18 cellular contexts compared by ENCODE assay signal in genomic region chr3:55724851-55725250, GRCh38.
DNase-seq lines count a peak whose midpoint lies in the region; ATAC-seq and TF ChIP-seq lines count a peak whose summit lies in the region.
"Had no signal": no experiment of that assay in that cellular context is flagged by ENCODE, and none has a peak within 500 bp of the region (broad histone marks: within the 10 kb centered on the region; RNA-seq: fewer than 3 reads in every experiment).

No MANE protein-coding gene starts in this region.

- no peak overlapping the region for H3K27ac Mint-ChIP-seq in activated B cell treated with CpG ODN at 0.5 μM for 24 hours
- no peak overlapping the region for H3K27ac Mint-ChIP-seq in activated naive CD4-positive, alpha-beta T cell treated with anti-CD3 and anti-CD28 coated beads for 36 hours
- H3K27ac Mint-ChIP-seq in CD8-positive, alpha-beta T cell: no peak overlapping the region
- H3K27ac Mint-ChIP-seq: natural killer cell treated with Interleukin-12 subunit alpha and Interleukin-12 subunit beta and Interleukin-15 and Interleukin-18, amount 100 ng/mL, for 72 hours; T-helper 1 cell treated with Interleukin-12 subunit alpha and Interleukin-12 subunit beta and Interleukin-4 antibody, amounts not matched to agents 30 μg/mL and 1 μg/mL, for 36 hours had no signal

- POLR2A ChIA-PET in activated B cell treated with CpG ODN at 0.5 μM for 24 hours (lab: Charles Lee): no interaction called here
- POLR2A ChIA-PET in CD8-positive, alpha-beta T cell (lab: Charles Lee): no interaction called here

- H3K9me3 ChIP-seq in CD8-positive, alpha-beta T cell (ENCODE audit: low read length): no peaks in the 10 kb centered on the region
- H3K9me3 ChIP-seq: heart right ventricle, MG63 had no signal

- no peaks in the 10 kb centered on the region for H3K27me3 Mint-ChIP-seq in activated B cell treated with CpG ODN at 0.5 μM for 24 hours
- H3K27me3 Mint-ChIP-seq in activated naive CD4-positive, alpha-beta T cell treated with anti-CD3 and anti-CD28 coated beads for 36 hours (ENCODE audit: low read depth): peaks cover 9% of the 10 kb centered on the region
- peaks cover 12% of the 10 kb centered on the region for H3K27me3 Mint-ChIP-seq in CD8-positive, alpha-beta T cell (ENCODE audit: low read depth)

- no peak for TF ChIP-seq CTCF in activated B cell treated with CpG ODN at 0.5 μM for 24 hours (IDR thresholded peaks at IDR 0.05)
- TF ChIP-seq CTCF in CD8-positive, alpha-beta T cell (IDR thresholded peaks at IDR 0.05): no peak

- no peaks in the 10 kb centered on the region for H3K36me3 Mint-ChIP-seq in activated B cell treated with CpG ODN at 0.5 μM for 24 hours (ENCODE audit: low read depth)
- no peaks in the 10 kb centered on the region for H3K36me3 Mint-ChIP-seq in activated naive CD4-positive, alpha-beta T cell treated with anti-CD3 and anti-CD28 coated beads for 36 hours (ENCODE audit: low read depth)
- H3K36me3 Mint-ChIP-seq in CD8-positive, alpha-beta T cell: no peaks in the 10 kb centered on the region
- H3K36me3 Mint-ChIP-seq: natural killer cell treated with Interleukin-12 subunit alpha and Interleukin-12 subunit beta and Interleukin-15 and Interleukin-18, amount 100 ng/mL, for 72 hours had no signal

- DNase-seq in activated B cell treated with CpG ODN at 0.5 μM for 24 hours (no peak), NCI-H526 treated with DMSO at 0.1 percent for 48 hours (lab: John Stamatoyannopoulos, UW) (no peak), NCI-H187 treated with DMSO at 0.1 percent for 48 hours (lab: John Stamatoyannopoulos, UW) (no peak)
- no peak for DNase-seq in activated naive CD4-positive, alpha-beta T cell treated with anti-CD3 and anti-CD28 coated beads for 36 hours
- no peak for DNase-seq in CD8-positive, alpha-beta T cell
- DNase-seq: C1 segment of cervical spinal cord, GM23248, heart right ventricle, left cardiac atrium, MG63, NCI-H2227 treated with DMSO at 0.1 percent for 48 hours, PC-3 had no signal

- H3K9me3 Mint-ChIP-seq in activated B cell treated with CpG ODN at 0.5 μM for 24 hours: no peaks in the 10 kb centered on the region
- peaks cover 2% of the 10 kb centered on the region for H3K9me3 Mint-ChIP-seq in activated naive CD4-positive, alpha-beta T cell treated with anti-CD3 and anti-CD28 coated beads for 36 hours
- no peaks in the 10 kb centered on the region for H3K9me3 Mint-ChIP-seq in CD8-positive, alpha-beta T cell
- H3K9me3 Mint-ChIP-seq: T-helper 1 cell treated with Interleukin-12 subunit alpha and Interleukin-12 subunit beta and Interleukin-4 antibody, amounts not matched to agents 30 μg/mL and 1 μg/mL, for 36 hours had no signal

- no peaks in the 10 kb centered on the region for H3K4me1 ChIP-seq in CD8-positive, alpha-beta T cell (ENCODE audit: insufficient read depth, low read length)
- H3K4me1 ChIP-seq: heart right ventricle had no signal

- no peak overlapping the region for H3K4me3 ChIP-seq in CD8-positive, alpha-beta T cell (ENCODE audit: low read depth, low read length)
- H3K4me3 ChIP-seq: GM23248, heart right ventricle, MG63 had no signal

- CTCF ChIA-PET in activated B cell treated with CpG ODN at 0.5 μM for 24 hours (lab: Charles Lee): no interaction called here
- CTCF ChIA-PET in activated naive CD4-positive, alpha-beta T cell treated with anti-CD3 and anti-CD28 coated beads for 36 hours (lab: Charles Lee): no interaction called here
- CTCF ChIA-PET in CD8-positive, alpha-beta T cell (lab: Charles Lee): no interaction called here

- intact Hi-C loops in activated B cell treated with CpG ODN at 0.5 μM for 24 hours (cut with micrococcal nuclease): no loop called here
- intact Hi-C loops in activated naive CD4-positive, alpha-beta T cell treated with anti-CD3 and anti-CD28 coated beads for 36 hours (cut with micrococcal nuclease): no loop called here
- intact Hi-C loops in CD8-positive, alpha-beta T cell (cut with DNase I, micrococcal nuclease): no loop called here

- no peaks in the 10 kb centered on the region for H3K27me3 ChIP-seq in CD8-positive, alpha-beta T cell (ENCODE audit: insufficient read depth, low read length)
- H3K27me3 ChIP-seq: MG63 had no signal

- no peak overlapping the region for H3K4me3 Mint-ChIP-seq in activated B cell treated with CpG ODN at 0.5 μM for 24 hours
- H3K4me3 Mint-ChIP-seq in activated naive CD4-positive, alpha-beta T cell treated with anti-CD3 and anti-CD28 coated beads for 36 hours: no peak overlapping the region
- no peak overlapping the region for H3K4me3 Mint-ChIP-seq in CD8-positive, alpha-beta T cell
- H3K4me3 Mint-ChIP-seq: natural killer cell treated with Interleukin-12 subunit alpha and Interleukin-12 subunit beta and Interleukin-15 and Interleukin-18, amount 100 ng/mL, for 72 hours; T-helper 1 cell treated with Interleukin-12 subunit alpha and Interleukin-12 subunit beta and Interleukin-4 antibody, amounts not matched to agents 30 μg/mL and 1 μg/mL, for 36 hours had no signal

- no peaks in the 10 kb centered on the region for H3K36me3 ChIP-seq in CD8-positive, alpha-beta T cell (ENCODE audit: insufficient read depth, low read length)
- H3K36me3 ChIP-seq: heart right ventricle, MG63 had no signal

- no peak overlapping the region for H3K27ac ChIP-seq in CD8-positive, alpha-beta T cell (ENCODE audit: low read depth, low read length)
- H3K27ac ChIP-seq: GM23248, heart right ventricle had no signal

- peaks cover 30% of the 10 kb centered on the region for H3K4me1 Mint-ChIP-seq in activated B cell treated with CpG ODN at 0.5 μM for 24 hours
- no peaks in the 10 kb centered on the region for H3K4me1 Mint-ChIP-seq in activated naive CD4-positive, alpha-beta T cell treated with anti-CD3 and anti-CD28 coated beads for 36 hours (ENCODE audit: low read depth)
- no peaks in the 10 kb centered on the region for H3K4me1 Mint-ChIP-seq in CD8-positive, alpha-beta T cell (ENCODE audit: low read depth)

- ATAC-seq in GM18511 (IDR thresholded peaks at IDR 0.05; ENCODE audit: unreplicated experiment): peak; percentile 65
- peak; percentile 68 for ATAC-seq in GM19463 (IDR thresholded peaks at IDR 0.05; ENCODE audit: unreplicated experiment)
- peak; percentile 47 for ATAC-seq in HG02938 (IDR thresholded peaks at IDR 0.05; ENCODE audit: unreplicated experiment)
- ATAC-seq in activated B cell treated with CpG ODN at 0.5 μM for 24 hours (ENCODE audit: low read depth): peak; percentile 21
- no peak for ATAC-seq in CD8-positive, alpha-beta T cell
- ATAC-seq: heart right ventricle; left cardiac atrium; natural killer cell treated with Interleukin-12 subunit alpha and Interleukin-12 subunit beta and Interleukin-15 and Interleukin-18, amount 100 ng/mL, for 72 hours; PC-3; sciatic nerve had no signal
